ENCODE assay signal across 22 cellular contexts in genomic region chr16:75227361-75228142, GRCh38. TPM values are rescaled to one million over a fixed set of nuclear protein-coding genes. Genes with fewer than 3 reads are reported as not detected.
A peak's percentile ranks its signal among the peaks of the same experiment; 100 is the strongest.
DNase-seq lines count a peak whose midpoint lies in the region; ATAC-seq and TF ChIP-seq lines count a peak whose summit lies in the region.
"Had no signal": no experiment of that assay in that cellular context is flagged by ENCODE, and none has a peak within 500 bp of the region (broad histone marks: within the 10 kb centered on the region; RNA-seq: fewer than 3 reads in every experiment).

No MANE protein-coding gene starts in this region.

- no peak overlapping the region for H3K4me3 Mint-ChIP-seq in Calu3 (ENCODE audit: low read depth, unreplicated experiment)
- peak overlapping the region; percentile 56 for H3K4me3 Mint-ChIP-seq in endothelial cell (ENCODE audit: unreplicated experiment)
- no peak overlapping the region for H3K4me3 Mint-ChIP-seq in neural progenitor cell
- H3K4me3 Mint-ChIP-seq: activated naive CD8-positive, alpha-beta T cell; activated T-helper 17 cell treated with anti-CD3 and anti-CD28 coated beads, Interleukin-2, amount 50 U/mL, for 72 hours; CD4-positive, alpha-beta memory T cell had no signal

- H3K9me3 Mint-ChIP-seq in Calu3 (ENCODE audit: low read depth, unreplicated experiment) (no peaks in the 10 kb centered on the region), endothelial cell (ENCODE audit: unreplicated experiment) (no peaks in the 10 kb centered on the region), neural progenitor cell (no peaks in the 10 kb centered on the region)
- H3K9me3 Mint-ChIP-seq: activated T-helper 17 cell treated with anti-CD3 and anti-CD28 coated beads, Interleukin-2, amount 50 U/mL, for 72 hours; CD4-positive, alpha-beta memory T cell had no signal

- no peak overlapping the region for H3K18ac ChIP-seq in IMR-90 (ENCODE audit: low read depth, low read length)

- TF ChIP-seq CTCF in Calu3 (IDR thresholded peaks at IDR 0.05; ENCODE audit: unreplicated experiment) (no peak), IMR-90 (conservative IDR thresholded peaks at IDR 0.05; ENCODE audit: low read depth, low read length) (no peak), endothelial cell (IDR thresholded peaks at IDR 0.05; ENCODE audit: unreplicated experiment) (no peak), neural progenitor cell (IDR thresholded peaks at IDR 0.05) (no peak), sigmoid colon (IDR thresholded peaks at IDR 0.05) (no peak)

- no peak overlapping the region for H4K91ac ChIP-seq in IMR-90 (ENCODE audit: insufficient read depth, low read depth, low read length)

- no peaks in the 10 kb centered on the region for H3K79me2 ChIP-seq in neural progenitor cell (ENCODE audit: low read depth)

- H3K4me3 ChIP-seq in IMR-90 (ENCODE audit: insufficient read depth, low read depth, low read length) = no peak overlapping the region
- H3K4me3 ChIP-seq in neural progenitor cell = no peak overlapping the region
- no peak overlapping the region for H3K4me3 ChIP-seq in sigmoid colon
- H3K4me3 ChIP-seq: lung, thoracic aorta had no signal

- no peak for TF ChIP-seq RAD21 in IMR-90 (IDR thresholded peaks at IDR 0.05; ENCODE audit: low read length)

- H2BK15ac ChIP-seq in IMR-90 (ENCODE audit: low read depth, low read length) = no peak overlapping the region

- no peak for ATAC-seq in IMR-90 (ENCODE audit: low read depth)
- ATAC-seq in HG03354 (IDR thresholded peaks at IDR 0.05; ENCODE audit: poor library complexity, severe bottlenecking, unreplicated experiment) = no peak
- ATAC-seq: activated T-helper 17 cell treated with anti-CD3 and anti-CD28 coated beads, Interleukin-2, amount 50 U/mL, for 72 hours had no signal

- no peak overlapping the region for H3K56ac ChIP-seq in IMR-90 (ENCODE audit: extremely low read depth, insufficient read depth, low read length)

- peaks cover 9% of the 10 kb centered on the region for H3K4me1 Mint-ChIP-seq in Calu3 (ENCODE audit: low read depth, unreplicated experiment)
- H3K4me1 Mint-ChIP-seq in endothelial cell (ENCODE audit: unreplicated experiment) = peaks cover 3% of the 10 kb centered on the region
- H3K4me1 Mint-ChIP-seq in neural progenitor cell = peaks cover 3% of the 10 kb centered on the region
- H3K4me1 Mint-ChIP-seq: activated T-helper 17 cell treated with anti-CD3 and anti-CD28 coated beads, Interleukin-2, amount 50 U/mL, for 72 hours; CD4-positive, alpha-beta memory T cell had no signal

- no peak overlapping the region for H3K27ac ChIP-seq in IMR-90 (ENCODE audit: insufficient read depth, low read length)
- no peak overlapping the region for H3K27ac ChIP-seq in neural progenitor cell
- no peak overlapping the region for H3K27ac ChIP-seq in sigmoid colon
- H3K27ac ChIP-seq: thoracic aorta had no signal

- BruUV-seq in Calu3 (replicated peaks; lab: Mats Ljungman, UMichigan) = no TSS peak
- no TSS peak for BruUV-seq in IMR-90 (replicated peaks; lab: Mats Ljungman, UMichigan)

- no peaks in the 10 kb centered on the region for H3F3A ChIP-seq in neural progenitor cell (ENCODE audit: low read depth)

- H3K9ac ChIP-seq in IMR-90 (ENCODE audit: low read depth, low read length) = no peak overlapping the region
- H3K9ac ChIP-seq in neural progenitor cell = no peak overlapping the region

- peaks cover 36% of the 10 kb centered on the region for H3K36me3 ChIP-seq in IMR-90 (ENCODE audit: control insufficient read depth, insufficient read depth, low read length)
- H3K36me3 ChIP-seq in neural progenitor cell = no peaks in the 10 kb centered on the region
- peaks cover 16 to 46% (median 17%) of the 10 kb centered on the region in 4 donors for H3K36me3 ChIP-seq in sigmoid colon

- H3K27ac Mint-ChIP-seq in Calu3 (ENCODE audit: unreplicated experiment) = peak overlapping the region; percentile 77
- peak overlapping the region; percentile 36 for H3K27ac Mint-ChIP-seq in endothelial cell (ENCODE audit: unreplicated experiment)
- H3K27ac Mint-ChIP-seq in neural progenitor cell = peak overlapping the region; percentile 63
- H3K27ac Mint-ChIP-seq: activated naive CD8-positive, alpha-beta T cell; activated T-helper 17 cell treated with anti-CD3 and anti-CD28 coated beads, Interleukin-2, amount 50 U/mL, for 72 hours; CD4-positive, alpha-beta memory T cell had no signal

- H4K20me1 ChIP-seq in IMR-90 (ENCODE audit: insufficient read depth, low read length) (peaks cover 70% of the 10 kb centered on the region), neural progenitor cell (ENCODE audit: low read depth) (no peaks in the 10 kb centered on the region)

- in situ Hi-C loops in IMR-90 (cut with MboI; ENCODE audit: low sequenced_read_pairs) = no loop called here

- H2BK20ac ChIP-seq in IMR-90 (ENCODE audit: low read depth, low read length) = no peak overlapping the region

- H3K4me2 ChIP-seq in IMR-90 (ENCODE audit: low read depth, low read length) (no peak overlapping the region), neural progenitor cell (no peak overlapping the region)

- no peak overlapping the region for H4K8ac ChIP-seq in IMR-90 (ENCODE audit: low read depth in 2 of 2, low read length in 2 of 2)

- H2BK120ac ChIP-seq in IMR-90 (ENCODE audit: low read depth, low read length) = no peak overlapping the region

- peaks cover 6% of the 10 kb centered on the region; the same call in 1 of the 2 replicates for H3K9me1 ChIP-seq in IMR-90 (ENCODE audit: insufficient read depth, low read length)

- peaks cover 7 to 56% of the 10 kb centered on the region in 2 experiments for H3K79me1 ChIP-seq in IMR-90 (ENCODE audit: low read depth in 1 of 2, low read length in 2 of 2)

- peak overlapping the region; percentile 23 for H2AK9ac ChIP-seq in IMR-90 (replicated peaks; ENCODE audit: low read depth, low read length, poor library complexity)

- no peak overlapping the region for H4K5ac ChIP-seq in IMR-90 (ENCODE audit: low read depth, low read length)

- dilution Hi-C loops in IMR-90 (cut with HindIII; ENCODE audit: low sequenced_read_pairs, unreplicated experiment) = no loop called here

- H3K23ac ChIP-seq in IMR-90 (ENCODE audit: low read depth, low read length) = no peak overlapping the region

- 93% methylated on average over 9 of the region's 18 CpGs; no CpG with 5 or more reads in 1 of the 2 experiments for WGBS in IMR-90 (ENCODE audit: extremely low coverage in 2 of 2, insufficient read length in 1 of 2), 2 experiments
- 82 to 90% methylated on average over 18 of the region's 18 CpGs for WGBS in sigmoid colon, 2 donors

- H3K27me3 Mint-ChIP-seq in Calu3 (ENCODE audit: unreplicated experiment) (peaks cover 26% of the 10 kb centered on the region), endothelial cell (ENCODE audit: unreplicated experiment) (peaks cover 27% of the 10 kb centered on the region), neural progenitor cell (ENCODE audit: insufficient read depth, low read depth) (peaks cover 3% of the 10 kb centered on the region)

- H3K4me1 ChIP-seq in IMR-90 (ENCODE audit: control insufficient read depth, insufficient read depth, low read length) = no peaks in the 10 kb centered on the region
- no peaks in the 10 kb centered on the region for H3K4me1 ChIP-seq in neural progenitor cell
- H3K4me1 ChIP-seq in sigmoid colon = no peaks in the 10 kb centered on the region

- H3K36me3 Mint-ChIP-seq in Calu3 (ENCODE audit: insufficient read depth, unreplicated experiment) (peaks cover 85% of the 10 kb centered on the region), endothelial cell (ENCODE audit: low read depth, unreplicated experiment) (peaks cover 27% of the 10 kb centered on the region), neural progenitor cell (peaks cover 8% of the 10 kb centered on the region)
- H3K36me3 Mint-ChIP-seq: activated naive CD8-positive, alpha-beta T cell; CD4-positive, alpha-beta memory T cell had no signal

- no peaks in the 10 kb centered on the region for H3K9me3 ChIP-seq in IMR-90 (ENCODE audit: control insufficient read depth, insufficient read depth, low read length)
- H3K9me3 ChIP-seq in neural progenitor cell (ENCODE audit: low read depth) = no peaks in the 10 kb centered on the region
- no peaks in the 10 kb centered on the region for H3K9me3 ChIP-seq in sigmoid colon
- H3K9me3 ChIP-seq: thoracic aorta had no signal

- no peak overlapping the region for H3K4ac ChIP-seq in IMR-90 (ENCODE audit: low read depth, low read length)

- intact Hi-C loops in Calu3 (cut with micrococcal nuclease; ENCODE audit: unreplicated experiment) (no loop called here), IMR-90 (cut with micrococcal nuclease) (no loop called here), sigmoid colon (cut with DNase I) (no loop called here)

- H3K14ac ChIP-seq in IMR-90 (replicated peaks; ENCODE audit: low read depth, low read length) = no peak overlapping the region

- TF ChIP-seq POLR2A in IMR-90 (IDR thresholded peaks at IDR 0.05; ENCODE audit: low read depth, low read length) (no peak), sigmoid colon (IDR thresholded peaks at IDR 0.05) (no peak)

- no peak overlapping the region for H2AK5ac ChIP-seq in IMR-90 (ENCODE audit: low read depth, low read length)

- CTCF ChIA-PET in Calu3 (lab: Charles Lee) (no interaction called here), IMR-90 (lab: Yijun Ruan, JAX) (no interaction called here)

- H2AFZ ChIP-seq in IMR-90 (replicated peaks; ENCODE audit: low read length, poor library complexity) = no peak overlapping the region
- H2AFZ ChIP-seq in neural progenitor cell (replicated peaks) = no peak overlapping the region

- H3K27me3 ChIP-seq in IMR-90 (ENCODE audit: control insufficient read depth, insufficient read depth, low read length) (no peaks in the 10 kb centered on the region), neural progenitor cell (no peaks in the 10 kb centered on the region), sigmoid colon (peaks cover 0 to 12% (median 9%) of the 10 kb centered on the region in 3 donors)

- DNase-seq in Calu3 = no peak
- DNase-seq in IMR-90 = no peak
- DNase-seq in endothelial cell (ENCODE audit: low spot score) = no peak
- DNase-seq in neural progenitor cell (ENCODE audit: low spot score) = no peak
- DNase-seq in GM03348 (ENCODE audit: low spot score) = no peak
- no peak for DNase-seq in NCI-H446 (lab: John Stamatoyannopoulos, UW)
- DNase-seq in sigmoid colon = no peak
- DNase-seq: activated CD4-positive, alpha-beta T cell treated with anti-CD3 and anti-CD28 coated beads for 48 hours; CD4-positive, alpha-beta memory T cell; head of caudate nucleus; MM.1S; NCI-H146; NCI-H2171 treated with DMSO at 0.1 percent for 48 hours; NCI-H526 treated with DMSO at 0.1 percent for 48 hours; SHP77; stimulated activated CD4-positive, alpha-beta T cell treated with anti-CD3 and anti-CD28 coated beads, Interleukin-1b, Interleukin-23, amount 100 ng/mL, for 48 hours; stimulated activated naive CD4-positive, alpha-beta T cell had no signal

- H2BK5ac ChIP-seq in IMR-90 (ENCODE audit: low read depth, low read length, poor library complexity, severe bottlenecking) = no peak overlapping the region

- POLR2A ChIA-PET in IMR-90 (lab: Charles Lee; ENCODE audit: unreplicated experiment) = no interaction called here

- TF ChIP-seq EP300 in sigmoid colon (IDR thresholded peaks at IDR 0.05) = no peak

RNA-seq across cellular contexts. Expression of gene CTRB1, which starts 8.8 kb away (rescaled TPM):
- total RNA-seq in Calu3 (2022) (not detected in 2 replicates), IMR-90 (2012; rRNA removed) (not detected in 2 replicates), endothelial cell (ENCODE audit: unreplicated experiment) (not detected), neural progenitor cell (ENCODE audit: low replicate concordance) (not detected in 2 replicates), sigmoid colon (not detected)
- polyA plus RNA-seq in IMR-90 (2012; rRNA removed) (not detected in 2 replicates), sigmoid colon (10 to 100 TPM in 1 of 3 donors, under 1 TPM in 1, not detected in 1; 0.48 to 16.8 TPM)
- polyA plus RNA-seq in IMR-90 (2012; cell fraction: cytosol; rRNA removed) = not detected in 2 replicates
- polyA plus RNA-seq in IMR-90 (2012; cell fraction: nucleus; rRNA removed; ENCODE audit: low replicate concordance) = not detected in 2 replicates
- total RNA-seq: activated T-helper 17 cell treated with anti-CD3 and anti-CD28 coated beads, Interleukin-2, amount 50 U/mL, for 72 hours; CD4-positive, alpha-beta memory T cell had no signal
- polyA plus RNA-seq: CD4-positive, alpha-beta memory T cell had no signal

RNA-seq across cellular contexts. Expression of gene CTRB2, which starts 20.6 kb away (rescaled TPM):
- 0.76 TPM in 1 of 2 replicates, not detected in the other for total RNA-seq in Calu3 (2022)
- not detected in 2 replicates for total RNA-seq in IMR-90 (2012; rRNA removed)
- not detected in 2 replicates for polyA plus RNA-seq in IMR-90 (2012; rRNA removed)
- not detected in 2 replicates for polyA plus RNA-seq in IMR-90 (2012; cell fraction: cytosol; rRNA removed)
- polyA plus RNA-seq in IMR-90 (2012; cell fraction: nucleus; rRNA removed; ENCODE audit: low replicate concordance) = 0.09 TPM in 1 of 2 replicates, not detected in the other
- total RNA-seq in endothelial cell (ENCODE audit: unreplicated experiment) = not detected
- total RNA-seq in neural progenitor cell (ENCODE audit: low replicate concordance) = not detected in 2 replicates
- total RNA-seq in sigmoid colon = not detected
- 10 to 100 TPM in 1 of 3 donors, under 1 TPM in 1, not detected in 1; 0.42 to 17.4 TPM for polyA plus RNA-seq in sigmoid colon
- total RNA-seq: activated T-helper 17 cell treated with anti-CD3 and anti-CD28 coated beads, Interleukin-2, amount 50 U/mL, for 72 hours; CD4-positive, alpha-beta memory T cell had no signal
- polyA plus RNA-seq: CD4-positive, alpha-beta memory T cell had no signal

RNA-seq across cellular contexts. Expression of gene BCAR1, which starts 23.9 kb away (rescaled TPM):
- total RNA-seq in Calu3 (2022) = 153 and 168 TPM in 2 replicates
- 17.8 and 18.1 TPM in 2 replicates for total RNA-seq in IMR-90 (2012; rRNA removed)
- polyA plus RNA-seq in IMR-90 (2012; rRNA removed) = 99.4 and 127 TPM in 2 replicates
- 84.8 and 140 TPM in 2 replicates for polyA plus RNA-seq in IMR-90 (2012; cell fraction: cytosol; rRNA removed)
- polyA plus RNA-seq in IMR-90 (2012; cell fraction: nucleus; rRNA removed; ENCODE audit: low replicate concordance) = 214 and 473 TPM in 2 replicates
- 182 TPM for total RNA-seq in endothelial cell (ENCODE audit: unreplicated experiment)
- total RNA-seq in neural progenitor cell (ENCODE audit: low replicate concordance) = 10.9 and 29.1 TPM in 2 replicates
- total RNA-seq in sigmoid colon = 10 to 100 TPM; 21.7 to 42.9 (median 32.4) TPM
- polyA plus RNA-seq in sigmoid colon = 10 to 100 TPM; 45.0 to 82.3 (median 72.6) TPM
